Comparison of ENCODE assay signal across 25 cellular contexts in genomic region chr11:78536933-78537332, GRCh38.
"Had no signal": no experiment of that assay in that cellular context is flagged by ENCODE, and none has a peak within 500 bp of the region (broad histone marks: within the 10 kb centered on the region; RNA-seq: fewer than 3 reads in every experiment).

No MANE protein-coding gene starts in this region.

- H3K27ac Mint-ChIP-seq: naive thymus-derived CD8-positive, alpha-beta T cell; nephron; stimulated activated naive B cell treated with anti-CD40 and anti-IgM and Interleukin-4, amounts not matched to agents 10 μg/mL and 1 μg/mL and 100 μg/mL, for 72 hours; type B pancreatic cell had no signal

- H3K4me2 ChIP-seq: hepatocyte, smooth muscle cell had no signal

- ATAC-seq: naive thymus-derived CD8-positive, alpha-beta T cell; pancreas; right cardiac atrium; stimulated activated naive B cell treated with anti-CD40 and anti-IgM and Interleukin-4, amounts not matched to agents 10 μg/mL and 1 μg/mL and 100 μg/mL, for 72 hours; stimulated activated naive CD8-positive, alpha-beta T cell treated with anti-CD3 and anti-CD28 coated beads, Interleukin-15, Interleukin-2, amounts not matched to agents 100 U/mL and 50 U/mL, for 24 hours had no signal

- H3K9me3 Mint-ChIP-seq: naive thymus-derived CD8-positive, alpha-beta T cell; nephron; neural crest cell; type B pancreatic cell had no signal

- H3K36me3 ChIP-seq: pancreas, prostate gland, sigmoid colon, thoracic aorta, vagina had no signal

- H3K79me2 ChIP-seq: hepatocyte had no signal

- H3K4me3 Mint-ChIP-seq: naive thymus-derived CD8-positive, alpha-beta T cell; nephron; neural crest cell; stimulated activated naive B cell treated with anti-CD40 and anti-IgM and Interleukin-4, amounts not matched to agents 10 μg/mL and 1 μg/mL and 100 μg/mL, for 72 hours; type B pancreatic cell had no signal

- H3K27me3 Mint-ChIP-seq: naive thymus-derived CD8-positive, alpha-beta T cell; stimulated activated naive B cell treated with anti-CD40 and anti-IgM and Interleukin-4, amounts not matched to agents 10 μg/mL and 1 μg/mL and 100 μg/mL, for 72 hours; type B pancreatic cell had no signal

- H2AFZ ChIP-seq: hepatocyte had no signal

- H3K4me1 ChIP-seq: prostate gland, vagina had no signal

- H3K27me3 ChIP-seq: hepatocyte, pancreas, sigmoid colon, stomach, tibial artery, vagina had no signal

- FAIRE-seq: pancreas had no signal

- H3K27ac ChIP-seq: hepatocyte, left ventricle myocardium inferior, pancreas, prostate gland, sigmoid colon, stomach, thoracic aorta, tibial artery, vagina had no signal

- H3K4me3 ChIP-seq: hepatocyte, left ventricle myocardium inferior, lung, pancreas, prostate gland, sigmoid colon, smooth muscle cell, stomach, thoracic aorta, tibial artery, vagina had no signal

- H3K4me1 Mint-ChIP-seq: neural crest cell had no signal

- H3K9me3 ChIP-seq: left ventricle myocardium inferior, pancreas, prostate gland, sigmoid colon, stomach, thoracic aorta, tibial artery, vagina had no signal

- DNase-seq: islet precursor cell; left ventricle myocardium inferior; mesenchymal stem cell; naive thymus-derived CD8-positive, alpha-beta T cell; nucleus accumbens; pancreas; posterior cingulate gyrus; retina; right cardiac atrium; sigmoid colon; stimulated activated CD4-positive, alpha-beta T cell treated with anti-CD3 and anti-CD28 coated beads, Interleukin-1b, Interleukin-23, amount 100 ng/mL, for 48 hours; stimulated activated CD4-positive, alpha-beta T cell treated with anti-CD3 and anti-CD28 coated beads, Interleukin-2, amount 100 ng/mL, for 48 hours; stimulated activated naive B cell treated with anti-CD40 and anti-IgM and Interleukin-4, amounts not matched to agents 10 μg/mL and 1 μg/mL and 100 μg/mL, for 72 hours; stimulated activated naive CD8-positive, alpha-beta T cell treated with anti-CD3 and anti-CD28 coated beads, Interleukin-15, Interleukin-2, amounts not matched to agents 100 U/mL and 50 U/mL, for 24 hours; stomach; tibial artery had no signal
